16 cellular contexts compared by ENCODE assay signal in the genomic region with DNA sequence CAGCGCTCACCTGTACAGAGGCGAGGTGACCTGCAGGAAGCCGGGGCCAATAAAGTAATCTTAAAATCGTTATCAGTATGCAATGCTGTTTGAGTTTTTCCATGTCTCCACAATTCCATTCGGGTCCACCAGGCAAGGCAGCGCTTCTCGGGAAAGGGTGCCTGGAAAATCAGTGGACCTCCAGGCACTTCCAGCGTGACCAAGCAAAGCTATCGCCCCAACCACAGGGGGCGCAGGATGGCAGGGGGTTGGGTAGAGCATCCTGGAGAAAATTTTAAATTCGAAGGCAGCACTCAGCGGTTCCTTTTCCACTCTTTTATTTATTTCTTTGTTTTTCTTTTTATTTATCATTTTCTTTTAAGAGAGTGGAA. TPM values are rescaled to one million over a fixed set of nuclear protein-coding genes. Genes with fewer than 3 reads are reported as not detected.
DNase-seq lines count a peak whose midpoint lies in the region; ATAC-seq and TF ChIP-seq lines count a peak whose summit lies in the region.
"Had no signal": no experiment of that assay in that cellular context is flagged by ENCODE, and none has a peak within 500 bp of the region (broad histone marks: within the 10 kb centered on the region; RNA-seq: fewer than 3 reads in every experiment).

No MANE protein-coding gene starts in this region.

- H3K36me3 ChIP-seq in HUES6 (ENCODE audit: control insufficient read depth, insufficient read depth, low read length), result no peaks in the 10 kb centered on the region
- no peaks in the 10 kb centered on the region for H3K36me3 ChIP-seq in mesendoderm (ENCODE audit: control insufficient read depth, insufficient read depth, low read length)

- no peaks in the 10 kb centered on the region for H3K36me3 Mint-ChIP-seq in endothelial cell (ENCODE audit: low read depth, unreplicated experiment)

- no peak overlapping the region for H3K23ac ChIP-seq in mesendoderm (ENCODE audit: low read length)

- ATAC-seq in GM21447 (IDR thresholded peaks at IDR 0.05; ENCODE audit: unreplicated experiment), result no peak
- ATAC-seq in HG02623 (IDR thresholded peaks at IDR 0.05; ENCODE audit: unreplicated experiment), result no peak

- no peak overlapping the region for H2AK5ac ChIP-seq in mesendoderm (ENCODE audit: low read length)

- H3K4me1 ChIP-seq in HUES6 (ENCODE audit: control insufficient read depth, insufficient read depth, low read length) (peaks cover 33% of the 10 kb centered on the region), mesendoderm (ENCODE audit: control insufficient read depth, low read depth, low read length) (no peaks in the 10 kb centered on the region)

- no peak overlapping the region for H2BK5ac ChIP-seq in mesendoderm (ENCODE audit: low read length)

- H3K4me3 ChIP-seq in HUES6 (ENCODE audit: low read depth, low read length) (peak overlapping the region; percentile 54), mesendoderm (ENCODE audit: low read length) (no peak overlapping the region)
- H3K4me3 ChIP-seq: SK-N-MC had no signal

- TF ChIP-seq CTCF in endothelial cell (IDR thresholded peaks at IDR 0.05; ENCODE audit: unreplicated experiment), result peak; percentile 44

- peaks cover 13% of the 10 kb centered on the region for H3K27me3 Mint-ChIP-seq in endothelial cell (ENCODE audit: unreplicated experiment)

- no peak overlapping the region for H3K56ac ChIP-seq in mesendoderm (ENCODE audit: low read length)

- H3K9ac ChIP-seq in HUES6 (ENCODE audit: low read length) (no peak overlapping the region), mesendoderm (ENCODE audit: low read length) (no peak overlapping the region)

- no peak overlapping the region for H3K18ac ChIP-seq in mesendoderm (ENCODE audit: low read length)

- H3K79me2 ChIP-seq in mesendoderm (ENCODE audit: control insufficient read depth, insufficient read depth, low read length), result no peaks in the 10 kb centered on the region

- no peak overlapping the region for H2BK120ac ChIP-seq in mesendoderm (ENCODE audit: low read depth, low read length)

- WGBS in mesendoderm (ENCODE audit: extremely low coverage, insufficient coverage, low lambda C conversion rate), result no CpG with 5 or more reads among the region's 12 CpGs

- no peak overlapping the region for H3K4me2 ChIP-seq in mesendoderm (ENCODE audit: low read length)

- H3K4me1 Mint-ChIP-seq in endothelial cell (ENCODE audit: unreplicated experiment), result peaks cover 3% of the 10 kb centered on the region

- no peak overlapping the region for H3K27ac ChIP-seq in HUES6 (ENCODE audit: low read depth, low read length)
- no peak overlapping the region for H3K27ac ChIP-seq in mesendoderm (ENCODE audit: low read depth, low read length)
- H3K27ac ChIP-seq: SK-N-MC had no signal

- H4K5ac ChIP-seq in mesendoderm (ENCODE audit: low read length), result no peak overlapping the region

- H3K4me3 Mint-ChIP-seq in endothelial cell (ENCODE audit: unreplicated experiment), result no peak overlapping the region

- no peaks in the 10 kb centered on the region for H3K79me1 ChIP-seq in mesendoderm (ENCODE audit: low read length)

- H2BK15ac ChIP-seq in mesendoderm (replicated peaks; ENCODE audit: low read depth), result no peak overlapping the region

- H4K8ac ChIP-seq in mesendoderm (ENCODE audit: low read depth, low read length), result no peak overlapping the region

- H3K9me3 ChIP-seq in HUES6 (ENCODE audit: control insufficient read depth, insufficient read depth, low read depth, low read length), result no peaks in the 10 kb centered on the region

- H3K27me3 ChIP-seq in HUES6 (ENCODE audit: control insufficient read depth, insufficient read depth, low read length) (peaks cover 87% of the 10 kb centered on the region), mesendoderm (ENCODE audit: insufficient read depth, low read length, poor library complexity) (peaks cover 26% of the 10 kb centered on the region)

- H3K9me3 Mint-ChIP-seq in endothelial cell (ENCODE audit: unreplicated experiment), result no peaks in the 10 kb centered on the region

- no peak for DNase-seq in endothelial cell (ENCODE audit: low spot score)
- DNase-seq in mesendoderm, result peak; percentile 42
- DNase-seq in cerebellar cortex (ENCODE audit: low spot score), result no peak
- DNase-seq in globus pallidus (ENCODE audit: low spot score), result no peak
- DNase-seq: COR-L47, NCI-H1048, NCI-H1436 treated with DMSO at 0.1 percent for 48 hours, NCI-H2107, NCI-H2227 treated with DMSO at 0.1 percent for 48 hours, NCI-H524, Right ventricle myocardium superior had no signal

- no peak overlapping the region for H3K27ac Mint-ChIP-seq in endothelial cell (ENCODE audit: unreplicated experiment)

- H3K4ac ChIP-seq in mesendoderm (ENCODE audit: low read depth, low read length), result no peak overlapping the region

RNA-seq across cellular contexts. Expression of a gene that starts 5.4 kb away (rescaled TPM):
- 0.49 TPM for total RNA-seq in endothelial cell (ENCODE audit: unreplicated experiment)
- 6.6 TPM for polyA plus RNA-seq in mesendoderm (2013, experiment 1 of 2)
- polyA plus RNA-seq in mesendoderm (2013, experiment 2 of 2), result 7.7 TPM
- total RNA-seq: MCF 10A, Right ventricle myocardium superior had no signal
